ENCODE assay signal across 1 cellular context in the genomic region with DNA sequence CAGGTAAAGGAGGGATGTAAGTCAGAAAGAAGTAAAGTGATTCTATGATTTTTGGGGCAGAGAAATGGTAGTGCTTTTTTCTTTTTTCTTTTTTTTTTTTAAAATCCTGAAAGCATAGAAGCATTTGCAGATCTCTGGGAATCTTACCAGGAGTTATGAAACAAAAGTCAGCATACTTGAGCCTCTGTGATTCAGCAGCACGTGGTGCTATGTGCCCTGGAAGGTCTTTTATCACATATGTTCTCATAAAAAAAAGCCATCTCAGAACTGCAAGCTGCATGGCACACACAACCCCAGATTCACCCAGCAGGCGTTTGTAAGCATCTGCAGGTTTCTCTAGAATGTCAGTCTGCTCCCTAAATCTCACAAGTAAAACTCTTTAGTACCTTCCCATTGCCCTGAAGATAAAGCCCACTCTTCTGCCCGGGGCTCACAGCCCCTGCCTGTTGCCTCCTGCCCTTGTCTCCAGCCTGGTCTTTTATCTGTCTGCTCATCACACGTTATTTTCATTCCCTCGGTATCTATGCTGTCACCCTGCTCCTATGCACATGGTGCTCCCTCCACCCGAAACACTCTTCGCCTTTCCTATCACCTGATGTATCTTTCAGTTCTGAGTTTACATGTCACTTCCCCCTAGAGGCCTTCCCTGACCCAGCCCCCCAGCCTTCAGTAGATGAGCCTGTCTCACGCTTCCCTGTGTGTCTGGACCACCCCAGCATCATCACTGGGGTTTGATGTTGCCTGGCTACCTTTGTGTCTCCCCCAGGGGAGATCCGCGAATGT.
TF ChIP-seq lines count a peak whose summit lies in the region.

No MANE protein-coding gene starts in this region.

TF ChIP-seq in HepG2, 621 proteins besides CTCF, POLR2A, EP300 and RAD21 (continued from another document):
- TF ChIP-seq, protein P1, sequence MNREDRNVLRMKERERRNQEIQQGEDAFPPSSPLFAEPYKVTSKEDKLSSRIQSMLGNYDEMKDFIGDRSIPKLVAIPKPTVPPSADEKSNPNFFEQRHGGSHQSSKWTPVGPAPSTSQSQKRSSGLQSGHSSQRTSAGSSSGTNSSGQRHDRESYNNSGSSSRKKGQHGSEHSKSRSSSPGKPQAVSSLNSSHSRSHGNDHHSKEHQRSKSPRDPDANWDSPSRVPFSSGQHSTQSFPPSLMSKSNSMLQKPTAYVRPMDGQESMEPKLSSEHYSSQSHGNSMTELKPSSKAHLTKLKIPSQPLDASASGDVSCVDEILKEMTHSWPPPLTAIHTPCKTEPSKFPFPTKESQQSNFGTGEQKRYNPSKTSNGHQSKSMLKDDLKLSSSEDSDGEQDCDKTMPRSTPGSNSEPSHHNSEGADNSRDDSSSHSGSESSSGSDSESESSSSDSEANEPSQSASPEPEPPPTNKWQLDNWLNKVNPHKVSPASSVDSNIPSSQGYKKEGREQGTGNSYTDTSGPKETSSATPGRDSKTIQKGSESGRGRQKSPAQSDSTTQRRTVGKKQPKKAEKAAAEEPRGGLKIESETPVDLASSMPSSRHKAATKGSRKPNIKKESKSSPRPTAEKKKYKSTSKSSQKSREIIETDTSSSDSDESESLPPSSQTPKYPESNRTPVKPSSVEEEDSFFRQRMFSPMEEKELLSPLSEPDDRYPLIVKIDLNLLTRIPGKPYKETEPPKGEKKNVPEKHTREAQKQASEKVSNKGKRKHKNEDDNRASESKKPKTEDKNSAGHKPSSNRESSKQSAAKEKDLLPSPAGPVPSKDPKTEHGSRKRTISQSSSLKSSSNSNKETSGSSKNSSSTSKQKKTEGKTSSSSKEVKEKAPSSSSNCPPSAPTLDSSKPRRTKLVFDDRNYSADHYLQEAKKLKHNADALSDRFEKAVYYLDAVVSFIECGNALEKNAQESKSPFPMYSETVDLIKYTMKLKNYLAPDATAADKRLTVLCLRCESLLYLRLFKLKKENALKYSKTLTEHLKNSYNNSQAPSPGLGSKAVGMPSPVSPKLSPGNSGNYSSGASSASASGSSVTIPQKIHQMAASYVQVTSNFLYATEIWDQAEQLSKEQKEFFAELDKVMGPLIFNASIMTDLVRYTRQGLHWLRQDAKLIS (CRISPR knock-in tag; IDR thresholded peaks at IDR 0.05) = no peak
- TF ChIP-seq ZFP41 (CRISPR knock-in tag; IDR thresholded peaks at IDR 0.05; ENCODE audit: borderline replicate concordance) (no peak), EZH2 (conservative IDR thresholded peaks at IDR 0.05; ENCODE audit: low read depth, low read length) (no peak), NCOA1 (CRISPR knock-in tag; IDR thresholded peaks at IDR 0.05) (no peak), SSRP1 (CRISPR knock-in tag; IDR thresholded peaks at IDR 0.05) (no peak), JDP2 (CRISPR knock-in tag; IDR thresholded peaks at IDR 0.05; ENCODE audit: borderline replicate concordance) (no peak), RBAK (CRISPR knock-in tag; IDR thresholded peaks at IDR 0.05) (no peak), SIN3A (IDR thresholded peaks at IDR 0.05; ENCODE audit: borderline replicate concordance, low read depth, low read length) (no peak), TBP (CRISPR knock-in tag; IDR thresholded peaks at IDR 0.05) (no peak)
- TF ChIP-seq, protein P2, sequence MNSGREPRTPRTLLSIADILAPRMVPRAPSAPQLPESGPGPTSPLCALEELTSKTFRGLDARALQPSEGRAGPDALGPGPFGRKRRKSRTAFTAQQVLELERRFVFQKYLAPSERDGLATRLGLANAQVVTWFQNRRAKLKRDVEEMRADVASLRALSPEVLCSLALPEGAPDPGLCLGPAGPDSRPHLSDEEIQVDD (CRISPR knock-in tag; IDR thresholded peaks at IDR 0.05; ENCODE audit: borderline replicate concordance) = no peak
